ENCODE assay signal across 2 cellular contexts in the genomic region with DNA sequence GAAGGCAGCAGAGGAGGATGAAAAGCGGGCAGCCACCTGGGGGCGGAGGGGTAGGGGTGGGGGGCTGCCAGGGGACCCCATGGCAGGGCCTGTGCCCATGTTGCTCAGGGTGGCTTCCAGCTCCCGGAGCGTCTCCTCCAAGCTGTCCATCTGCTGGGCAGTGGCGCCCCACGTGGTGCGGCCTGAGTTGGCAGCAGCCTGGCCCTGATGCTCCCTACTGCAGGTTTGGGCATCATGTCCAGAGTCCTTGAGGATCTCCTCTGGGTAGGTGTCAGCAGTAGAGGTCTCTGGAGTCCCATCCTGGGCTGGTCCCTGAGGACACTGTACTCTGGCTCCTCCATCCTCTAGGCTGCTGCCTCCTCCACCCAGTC.
TF ChIP-seq lines count a peak whose summit lies in the region.

No MANE protein-coding gene starts in this region.

TF ChIP-seq in GM23338, 12 proteins besides CTCF, POLR2A, EP300 and RAD21 (continues in another document):
- TF ChIP-seq EZH2 (IDR thresholded peaks at IDR 0.05; ENCODE audit: low read depth, unreplicated experiment), result no peak
- no peak for TF ChIP-seq ZNF114 (CRISPR knock-in tag; IDR thresholded peaks at IDR 0.05)
- no peak for TF ChIP-seq ZNF331 (CRISPR knock-in tag; IDR thresholded peaks at IDR 0.05; ENCODE audit: low read depth)
- TF ChIP-seq CREB1 (CRISPR knock-in tag; IDR thresholded peaks at IDR 0.05; ENCODE audit: low read depth), result no peak
- no peak for TF ChIP-seq POLR2AphosphoS5 (IDR thresholded peaks at IDR 0.05; ENCODE audit: low read depth)
- TF ChIP-seq, protein P1, sequence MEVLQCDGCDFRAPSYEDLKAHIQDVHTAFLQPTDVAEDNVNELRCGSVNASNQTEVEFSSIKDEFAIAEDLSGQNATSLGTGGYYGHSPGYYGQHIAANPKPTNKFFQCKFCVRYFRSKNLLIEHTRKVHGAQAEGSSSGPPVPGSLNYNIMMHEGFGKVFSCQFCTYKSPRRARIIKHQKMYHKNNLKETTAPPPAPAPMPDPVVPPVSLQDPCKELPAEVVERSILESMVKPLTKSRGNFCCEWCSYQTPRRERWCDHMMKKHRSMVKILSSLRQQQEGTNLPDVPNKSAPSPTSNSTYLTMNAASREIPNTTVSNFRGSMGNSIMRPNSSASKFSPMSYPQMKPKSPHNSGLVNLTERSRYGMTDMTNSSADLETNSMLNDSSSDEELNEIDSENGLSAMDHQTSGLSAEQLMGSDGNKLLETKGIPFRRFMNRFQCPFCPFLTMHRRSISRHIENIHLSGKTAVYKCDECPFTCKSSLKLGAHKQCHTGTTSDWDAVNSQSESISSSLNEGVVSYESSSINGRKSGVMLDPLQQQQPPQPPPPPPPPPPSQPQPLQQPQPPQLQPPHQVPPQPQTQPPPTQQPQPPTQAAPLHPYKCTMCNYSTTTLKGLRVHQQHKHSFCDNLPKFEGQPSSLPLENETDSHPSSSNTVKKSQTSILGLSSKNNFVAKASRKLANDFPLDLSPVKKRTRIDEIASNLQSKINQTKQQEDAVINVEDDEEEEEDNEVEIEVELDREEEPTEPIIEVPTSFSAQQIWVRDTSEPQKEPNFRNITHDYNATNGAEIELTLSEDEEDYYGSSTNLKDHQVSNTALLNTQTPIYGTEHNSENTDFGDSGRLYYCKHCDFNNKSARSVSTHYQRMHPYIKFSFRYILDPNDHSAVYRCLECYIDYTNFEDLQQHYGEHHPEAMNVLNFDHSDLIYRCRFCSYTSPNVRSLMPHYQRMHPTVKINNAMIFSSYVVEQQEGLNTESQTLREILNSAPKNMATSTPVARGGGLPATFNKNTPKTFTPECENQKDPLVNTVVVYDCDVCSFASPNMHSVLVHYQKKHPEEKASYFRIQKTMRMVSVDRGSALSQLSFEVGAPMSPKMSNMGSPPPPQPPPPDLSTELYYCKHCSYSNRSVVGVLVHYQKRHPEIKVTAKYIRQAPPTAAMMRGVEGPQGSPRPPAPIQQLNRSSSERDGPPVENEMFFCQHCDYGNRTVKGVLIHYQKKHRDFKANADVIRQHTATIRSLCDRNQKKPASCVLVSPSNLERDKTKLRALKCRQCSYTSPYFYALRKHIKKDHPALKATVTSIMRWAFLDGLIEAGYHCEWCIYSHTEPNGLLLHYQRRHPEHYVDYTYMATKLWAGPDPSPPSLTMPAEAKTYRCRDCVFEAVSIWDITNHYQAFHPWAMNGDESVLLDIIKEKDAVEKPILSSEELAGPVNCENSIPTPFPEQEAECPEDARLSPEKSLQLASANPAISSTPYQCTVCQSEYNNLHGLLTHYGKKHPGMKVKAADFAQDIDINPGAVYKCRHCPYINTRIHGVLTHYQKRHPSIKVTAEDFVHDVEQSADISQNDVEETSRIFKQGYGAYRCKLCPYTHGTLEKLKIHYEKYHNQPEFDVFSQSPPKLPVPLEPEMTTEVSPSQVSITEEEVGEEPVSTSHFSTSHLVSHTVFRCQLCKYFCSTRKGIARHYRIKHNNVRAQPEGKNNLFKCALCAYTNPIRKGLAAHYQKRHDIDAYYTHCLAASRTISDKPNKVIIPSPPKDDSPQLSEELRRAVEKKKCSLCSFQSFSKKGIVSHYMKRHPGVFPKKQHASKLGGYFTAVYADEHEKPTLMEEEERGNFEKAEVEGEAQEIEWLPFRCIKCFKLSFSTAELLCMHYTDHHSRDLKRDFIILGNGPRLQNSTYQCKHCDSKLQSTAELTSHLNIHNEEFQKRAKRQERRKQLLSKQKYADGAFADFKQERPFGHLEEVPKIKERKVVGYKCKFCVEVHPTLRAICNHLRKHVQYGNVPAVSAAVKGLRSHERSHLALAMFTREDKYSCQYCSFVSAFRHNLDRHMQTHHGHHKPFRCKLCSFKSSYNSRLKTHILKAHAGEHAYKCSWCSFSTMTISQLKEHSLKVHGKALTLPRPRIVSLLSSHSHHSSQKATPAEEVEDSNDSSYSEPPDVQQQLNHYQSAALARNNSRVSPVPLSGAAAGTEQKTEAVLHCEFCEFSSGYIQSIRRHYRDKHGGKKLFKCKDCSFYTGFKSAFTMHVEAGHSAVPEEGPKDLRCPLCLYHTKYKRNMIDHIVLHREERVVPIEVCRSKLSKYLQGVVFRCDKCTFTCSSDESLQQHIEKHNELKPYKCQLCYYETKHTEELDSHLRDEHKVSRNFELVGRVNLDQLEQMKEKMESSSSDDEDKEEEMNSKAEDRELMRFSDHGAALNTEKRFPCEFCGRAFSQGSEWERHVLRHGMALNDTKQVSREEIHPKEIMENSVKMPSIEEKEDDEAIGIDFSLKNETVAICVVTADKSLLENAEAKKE (CRISPR knock-in tag; IDR thresholded peaks at IDR 0.05), result no peak
- no peak for TF ChIP-seq NANOG (IDR thresholded peaks at IDR 0.05; ENCODE audit: borderline replicate concordance)
- TF ChIP-seq EZH2phosphoT487 (IDR thresholded peaks at IDR 0.05; ENCODE audit: unreplicated experiment), result no peak
- no peak for TF ChIP-seq STAT1 (IDR thresholded peaks at IDR 0.05; ENCODE audit: unreplicated experiment)
- TF ChIP-seq, protein P2, sequence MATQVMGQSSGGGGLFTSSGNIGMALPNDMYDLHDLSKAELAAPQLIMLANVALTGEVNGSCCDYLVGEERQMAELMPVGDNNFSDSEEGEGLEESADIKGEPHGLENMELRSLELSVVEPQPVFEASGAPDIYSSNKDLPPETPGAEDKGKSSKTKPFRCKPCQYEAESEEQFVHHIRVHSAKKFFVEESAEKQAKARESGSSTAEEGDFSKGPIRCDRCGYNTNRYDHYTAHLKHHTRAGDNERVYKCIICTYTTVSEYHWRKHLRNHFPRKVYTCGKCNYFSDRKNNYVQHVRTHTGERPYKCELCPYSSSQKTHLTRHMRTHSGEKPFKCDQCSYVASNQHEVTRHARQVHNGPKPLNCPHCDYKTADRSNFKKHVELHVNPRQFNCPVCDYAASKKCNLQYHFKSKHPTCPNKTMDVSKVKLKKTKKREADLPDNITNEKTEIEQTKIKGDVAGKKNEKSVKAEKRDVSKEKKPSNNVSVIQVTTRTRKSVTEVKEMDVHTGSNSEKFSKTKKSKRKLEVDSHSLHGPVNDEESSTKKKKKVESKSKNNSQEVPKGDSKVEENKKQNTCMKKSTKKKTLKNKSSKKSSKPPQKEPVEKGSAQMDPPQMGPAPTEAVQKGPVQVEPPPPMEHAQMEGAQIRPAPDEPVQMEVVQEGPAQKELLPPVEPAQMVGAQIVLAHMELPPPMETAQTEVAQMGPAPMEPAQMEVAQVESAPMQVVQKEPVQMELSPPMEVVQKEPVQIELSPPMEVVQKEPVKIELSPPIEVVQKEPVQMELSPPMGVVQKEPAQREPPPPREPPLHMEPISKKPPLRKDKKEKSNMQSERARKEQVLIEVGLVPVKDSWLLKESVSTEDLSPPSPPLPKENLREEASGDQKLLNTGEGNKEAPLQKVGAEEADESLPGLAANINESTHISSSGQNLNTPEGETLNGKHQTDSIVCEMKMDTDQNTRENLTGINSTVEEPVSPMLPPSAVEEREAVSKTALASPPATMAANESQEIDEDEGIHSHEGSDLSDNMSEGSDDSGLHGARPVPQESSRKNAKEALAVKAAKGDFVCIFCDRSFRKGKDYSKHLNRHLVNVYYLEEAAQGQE (IDR thresholded peaks at IDR 0.05; ENCODE audit: unreplicated experiment), result no peak
- TF ChIP-seq JUNB (IDR thresholded peaks at IDR 0.05; ENCODE audit: unreplicated experiment), result no peak

TF ChIP-seq in H1, 55 proteins besides CTCF, POLR2A, EP300 and RAD21:
- TF ChIP-seq TAF7 (optimal IDR thresholded peaks at IDR 0.05; ENCODE audit: borderline replicate concordance, low read depth, low read length), result no peak
- TF ChIP-seq CREB1 (IDR thresholded peaks at IDR 0.05), result no peak
- no peak for TF ChIP-seq SUZ12 (IDR thresholded peaks at IDR 0.05; ENCODE audit: low read length)
- no peak for TF ChIP-seq TCF12 (IDR thresholded peaks at IDR 0.05; ENCODE audit: low read depth, low read length)
- no peak for TF ChIP-seq EGR1 (IDR thresholded peaks at IDR 0.05; ENCODE audit: borderline replicate concordance, low read depth, low read length)
- TF ChIP-seq, protein P3, sequence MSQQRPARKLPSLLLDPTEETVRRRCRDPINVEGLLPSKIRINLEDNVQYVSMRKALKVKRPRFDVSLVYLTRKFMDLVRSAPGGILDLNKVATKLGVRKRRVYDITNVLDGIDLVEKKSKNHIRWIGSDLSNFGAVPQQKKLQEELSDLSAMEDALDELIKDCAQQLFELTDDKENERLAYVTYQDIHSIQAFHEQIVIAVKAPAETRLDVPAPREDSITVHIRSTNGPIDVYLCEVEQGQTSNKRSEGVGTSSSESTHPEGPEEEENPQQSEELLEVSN (IDR thresholded peaks at IDR 0.05), result no peak
- TF ChIP-seq MAFK (IDR thresholded peaks at IDR 0.05; ENCODE audit: low read depth, low read length), result no peak
- no peak for TF ChIP-seq CHD2 (IDR thresholded peaks at IDR 0.05; ENCODE audit: low read length)
- TF ChIP-seq RNF2 (IDR thresholded peaks at IDR 0.05; ENCODE audit: borderline replicate concordance, low read depth, low read length, missing control alignments, poor library complexity, severe bottlenecking), result no peak
TF ChIP-seq in H1: peak in this region for 0.
